In genomic region chr12:22755629-22756028, GRCh38 we compare ENCODE assay signal across 21 cellular contexts.
"Had no signal": no experiment of that assay in that cellular context is flagged by ENCODE, and none has a peak within 500 bp of the region (broad histone marks: within the 10 kb centered on the region; RNA-seq: fewer than 3 reads in every experiment).

No MANE protein-coding gene starts in this region.

- H3K4me3 ChIP-seq: adrenal gland, gastrocnemius medialis, left ventricle myocardium inferior, pancreas, testis, upper lobe of left lung had no signal

- H3K9me3 ChIP-seq: adrenal gland, gastrocnemius medialis, pancreas, testis, upper lobe of left lung had no signal

- ATAC-seq: activated T-cell treated with anti-CD3 and anti-CD28 coated beads, Interleukin-2, amount 50 U/mL, for 4 hours; esophagus mucosa; gastrocnemius medialis; sciatic nerve; stimulated activated naive B cell treated with anti-CD40 and anti-IgM and Interleukin-4, amounts not matched to agents 10 μg/mL and 1 μg/mL and 100 μg/mL, for 72 hours had no signal

- H3K36me3 ChIP-seq: adrenal gland, gastrocnemius medialis, left ventricle myocardium inferior, pancreas, upper lobe of left lung had no signal

- H3K27me3 ChIP-seq: adrenal gland, gastrocnemius medialis, pancreas, testis, upper lobe of left lung had no signal

- DNase-seq: activated B cell treated with CpG ODN at 0.5 μM for 24 hours; activated CD4-positive, alpha-beta T cell treated with anti-CD3 and anti-CD28 coated beads for 4 hours; activated CD4-positive, alpha-beta T cell treated with anti-CD3 and anti-CD28 coated beads, Interleukin-2, amount 50 U/mL, for 48 hours; activated CD8-positive, alpha-beta memory T cell treated with anti-CD3 and anti-CD28 coated beads, Interleukin-2, amount 50 U/mL, for 48 hours; activated naive CD4-positive, alpha-beta T cell; activated T-cell treated with anti-CD3 and anti-CD28 coated beads, Interleukin-2, amount 50 U/mL, for 4 hours; adrenal gland; central memory CD4-positive, alpha-beta T cell; effector memory CD4-positive, alpha-beta T cell; gastrocnemius medialis; hypothalamus; left ventricle myocardium inferior; nephron progenitor cell; pancreas; small intestine; stimulated activated naive B cell treated with anti-CD40 and anti-IgM and Interleukin-4, amounts not matched to agents 10 μg/mL and 1 μg/mL and 100 μg/mL, for 72 hours; T1000; testis had no signal

- H3K27ac ChIP-seq: adrenal gland, gastrocnemius medialis, left ventricle myocardium inferior, pancreas, testis, upper lobe of left lung had no signal

- H3K4me1 ChIP-seq: adrenal gland, gastrocnemius medialis, left ventricle myocardium inferior, pancreas, testis, upper lobe of left lung had no signal
